ENCODE assay signal across 8 cellular contexts in the genomic region with DNA sequence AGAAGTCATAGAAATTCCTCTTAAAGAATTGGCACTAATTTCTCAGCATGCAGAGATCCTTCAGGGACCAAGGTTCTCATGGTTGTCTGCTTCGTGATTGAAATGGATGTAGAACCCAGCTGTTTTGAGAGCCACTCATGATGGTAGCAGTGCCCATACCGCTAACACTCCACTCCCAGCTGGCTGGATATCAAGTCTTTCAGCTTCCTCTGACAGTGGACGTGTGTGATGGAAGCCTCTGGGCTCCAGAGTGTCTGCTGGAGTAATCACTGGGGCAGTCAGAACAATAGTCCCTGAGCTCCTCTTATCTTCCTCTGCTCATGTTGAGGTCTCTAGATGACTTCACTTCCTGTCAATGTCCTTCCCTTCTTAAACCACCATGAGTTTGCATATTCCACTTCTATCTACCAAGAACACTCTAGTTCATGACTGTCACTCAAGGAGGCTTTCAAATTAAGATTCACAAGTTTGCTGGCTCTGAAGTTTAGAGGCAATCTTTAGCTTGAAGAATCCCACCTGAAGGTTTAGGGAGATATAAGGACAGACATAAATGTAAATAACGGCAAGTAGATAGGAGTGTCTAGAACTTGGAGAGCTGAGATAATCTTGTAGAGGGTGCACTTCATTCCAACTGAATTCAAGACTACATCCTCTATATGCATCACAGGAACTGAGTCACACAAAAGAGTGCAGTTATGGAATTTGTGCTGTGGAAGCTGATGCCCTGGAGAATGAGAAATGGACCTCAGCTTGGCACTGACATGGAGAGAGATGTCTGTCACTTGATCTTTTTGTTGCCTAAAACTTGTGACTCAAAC.
DNase-seq lines count a peak whose midpoint lies in the region; ATAC-seq lines count a peak whose summit lies in the region.

No MANE protein-coding gene starts in this region.

- H3K27ac Mint-ChIP-seq in activated naive CD8-positive, alpha-beta T cell: peak overlapping the region; percentile 85
- peak overlapping the region; percentile 85 for H3K27ac Mint-ChIP-seq in stimulated activated effector memory CD8-positive, alpha-beta T cell treated with anti-CD3 and anti-CD28 coated beads, Interleukin-12 subunit alpha, Interleukin-12 subunit beta, amount 100 ng/mL, for 72 hours

- H3K4me3 ChIP-seq in Jurkat, Clone E6-1 (ENCODE audit: low read length): no peak overlapping the region

- H3K36me3 Mint-ChIP-seq in activated naive CD8-positive, alpha-beta T cell: no peaks in the 10 kb centered on the region
- no peaks in the 10 kb centered on the region for H3K36me3 Mint-ChIP-seq in stimulated activated effector memory CD8-positive, alpha-beta T cell treated with anti-CD3 and anti-CD28 coated beads, Interleukin-12 subunit alpha, Interleukin-12 subunit beta, amount 100 ng/mL, for 72 hours

- DNase-seq in Jurkat, Clone E6-1 (ENCODE audit: low read depth, low spot score): peak; percentile 72
- peak in 1 of 2 donors; percentile 62 for DNase-seq in stimulated activated effector memory CD8-positive, alpha-beta T cell treated with anti-CD3 and anti-CD28 coated beads, Interleukin-12 subunit alpha, Interleukin-12 subunit beta, amount 100 ng/mL, for 72 hours (ENCODE audit: low spot score in 2 of 2)
- DNase-seq in NCI-H446 (lab: John Stamatoyannopoulos, UW) (no peak), HT-29 (ENCODE audit: low spot score) (no peak), C1 segment of cervical spinal cord (lab: John Stamatoyannopoulos, UW) (no peak)

- no peaks in the 10 kb centered on the region for H3K27me3 Mint-ChIP-seq in activated naive CD8-positive, alpha-beta T cell

- ATAC-seq in GM18502 (IDR thresholded peaks at IDR 0.05; ENCODE audit: poor library complexity, unreplicated experiment): peak; percentile 99
- ATAC-seq in GM21529 (IDR thresholded peaks at IDR 0.05; ENCODE audit: unreplicated experiment): peak; percentile 95
- peak; percentile 96 for ATAC-seq in stimulated activated effector memory CD8-positive, alpha-beta T cell treated with anti-CD3 and anti-CD28 coated beads, Interleukin-12 subunit alpha, Interleukin-12 subunit beta, amount 100 ng/mL, for 72 hours

- H3K4me1 Mint-ChIP-seq in activated naive CD8-positive, alpha-beta T cell (ENCODE audit: low read depth): peaks cover 31% of the 10 kb centered on the region
- H3K4me1 Mint-ChIP-seq in stimulated activated effector memory CD8-positive, alpha-beta T cell treated with anti-CD3 and anti-CD28 coated beads, Interleukin-12 subunit alpha, Interleukin-12 subunit beta, amount 100 ng/mL, for 72 hours: peaks cover 35% of the 10 kb centered on the region

- no peaks in the 10 kb centered on the region for H3K9me3 Mint-ChIP-seq in activated naive CD8-positive, alpha-beta T cell (ENCODE audit: low read depth)
- no peaks in the 10 kb centered on the region for H3K9me3 Mint-ChIP-seq in stimulated activated effector memory CD8-positive, alpha-beta T cell treated with anti-CD3 and anti-CD28 coated beads, Interleukin-12 subunit alpha, Interleukin-12 subunit beta, amount 100 ng/mL, for 72 hours

- peak overlapping the region; percentile 42 for H3K4me3 Mint-ChIP-seq in activated naive CD8-positive, alpha-beta T cell
- H3K4me3 Mint-ChIP-seq in stimulated activated effector memory CD8-positive, alpha-beta T cell treated with anti-CD3 and anti-CD28 coated beads, Interleukin-12 subunit alpha, Interleukin-12 subunit beta, amount 100 ng/mL, for 72 hours: peak overlapping the region; percentile 7
